In the genomic region with DNA sequence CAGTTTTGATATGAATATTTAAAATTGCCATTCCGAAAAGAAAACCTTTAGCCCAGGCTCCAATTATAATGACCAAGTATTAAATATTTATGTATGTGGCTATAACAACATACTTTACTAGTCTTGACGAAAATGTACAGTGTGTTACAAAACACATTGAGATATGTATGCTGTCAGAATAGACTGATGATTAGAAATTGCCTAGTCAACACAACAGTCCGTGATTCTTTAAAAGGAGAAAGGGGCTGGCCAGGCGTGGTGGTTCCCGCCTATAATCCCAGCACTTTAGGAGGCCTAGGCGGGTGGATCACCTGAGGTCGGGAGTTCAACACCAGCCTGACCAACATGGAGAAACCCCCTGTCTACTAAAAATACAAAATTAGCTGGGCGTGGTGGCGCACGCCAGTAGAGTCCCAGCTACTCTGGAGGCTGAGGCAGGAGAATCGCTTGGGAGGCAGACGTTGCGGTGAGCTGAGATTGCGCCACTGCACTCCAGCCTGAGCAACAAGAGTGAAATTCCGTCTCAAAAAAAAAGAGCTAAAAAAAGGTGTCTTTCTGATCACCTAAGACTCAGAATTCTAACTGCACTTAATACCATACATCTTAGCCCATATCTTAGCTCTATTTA, we compare ENCODE assay signal across 16 cellular contexts. TPM values are rescaled to one million over a fixed set of nuclear protein-coding genes. Genes with fewer than 3 reads are reported as not detected.
DNase-seq lines count a peak whose midpoint lies in the region; ATAC-seq and TF ChIP-seq lines count a peak whose summit lies in the region.
"Had no signal": no experiment of that assay in that cellular context is flagged by ENCODE, and none has a peak within 500 bp of the region (broad histone marks: within the 10 kb centered on the region; RNA-seq: fewer than 3 reads in every experiment).

No MANE protein-coding gene starts in this region.

- H3K27me3 ChIP-seq in HUES48 (ENCODE audit: control insufficient read depth, insufficient read depth, low read length) (no peaks in the 10 kb centered on the region), esophagus muscularis mucosa (no peaks in the 10 kb centered on the region)

- no peaks in the 10 kb centered on the region for H3K9me3 ChIP-seq in HUES48 (ENCODE audit: control insufficient read depth, insufficient read depth, low read length)
- H3K9me3 ChIP-seq in esophagus muscularis mucosa = no peaks in the 10 kb centered on the region

- no peak overlapping the region for H3K9ac ChIP-seq in HUES48 (ENCODE audit: low read depth, low read length)

- TF ChIP-seq CTCF in activated CD8-positive, alpha-beta T cell treated with anti-CD3 and anti-CD28 coated beads for 36 hours (IDR thresholded peaks at IDR 0.05) = no peak
- TF ChIP-seq CTCF in neural crest cell (conservative IDR thresholded peaks at IDR 0.05) (no peak), esophagus muscularis mucosa (IDR thresholded peaks at IDR 0.05) (no peak)

- H3K4me1 ChIP-seq in HUES48 (ENCODE audit: control insufficient read depth, insufficient read depth, low read length) (no peaks in the 10 kb centered on the region; the same call in 1 of the 2 replicates), esophagus muscularis mucosa (peaks cover 11 to 19% (median 13%) of the 10 kb centered on the region in 4 donors)

- 96% methylated on average over 15 of the region's 15 CpGs for WGBS in esophagus muscularis mucosa

- no peak for TF ChIP-seq EP300 in esophagus muscularis mucosa (IDR thresholded peaks at IDR 0.05)

- no peaks in the 10 kb centered on the region for H3K27me3 Mint-ChIP-seq in activated naive CD4-positive, alpha-beta T cell treated with anti-CD3 and anti-CD28 coated beads for 36 hours (ENCODE audit: low read depth)
- no peaks in the 10 kb centered on the region for H3K27me3 Mint-ChIP-seq in activated CD8-positive, alpha-beta T cell treated with anti-CD3 and anti-CD28 coated beads for 36 hours
- H3K27me3 Mint-ChIP-seq in neural crest cell (ENCODE audit: low read depth) = no peaks in the 10 kb centered on the region
- H3K27me3 Mint-ChIP-seq: activated CD8-positive, alpha-beta memory T cell treated with anti-CD3 and anti-CD28 coated beads, Interleukin-2, amount 10 ng/mL, durations not matched to agents 7 days and 5 days had no signal

- no peak for DNase-seq in activated naive CD4-positive, alpha-beta T cell treated with anti-CD3 and anti-CD28 coated beads for 36 hours
- no peak for DNase-seq in activated naive CD4-positive, alpha-beta T cell (lab: John Stamatoyannopoulos, UW)
- no peak for DNase-seq in activated CD8-positive, alpha-beta T cell treated with anti-CD3 and anti-CD28 coated beads for 36 hours
- DNase-seq in neural crest cell (ENCODE audit: low read depth, low spot score) (no peak), HUDEP-2 (lab: John Stamatoyannopoulos, UW; ENCODE audit: unreplicated experiment in 76 of 76) (no peak), esophagus muscularis mucosa (ENCODE audit: extremely low spot score) (no peak), hippocampal formation (lab: John Stamatoyannopoulos, UW) (no peak)
- DNase-seq: activated CD8-positive, alpha-beta memory T cell treated with anti-CD3 and anti-CD28 coated beads, Interleukin-2, amount 10 ng/mL, durations not matched to agents 7 days and 5 days; central memory CD4-positive, alpha-beta T cell; effector memory CD4-positive, alpha-beta T cell; left ventricle myocardium superior; NCI-H187; NCI-H526 treated with DMSO at 0.1 percent for 48 hours; posterior cingulate gyrus; stimulated activated naive CD4-positive, alpha-beta T cell had no signal

- POLR2A ChIA-PET in activated CD8-positive, alpha-beta T cell treated with anti-CD3 and anti-CD28 coated beads for 36 hours (lab: Charles Lee) = interaction anchor here (0.7 to 4.2 kb wide), 3 partner anchors 11 to 17 kb away, joined by 4 to 59 read pairs (median 4); partner anchors contain the start of genes ASB3 and ERLEC1

- no peak for ATAC-seq in activated CD8-positive, alpha-beta T cell treated with anti-CD3 and anti-CD28 coated beads for 36 hours
- ATAC-seq: activated CD8-positive, alpha-beta memory T cell treated with anti-CD3 and anti-CD28 coated beads, Interleukin-2, amount 10 ng/mL, durations not matched to agents 7 days and 5 days; left ventricle myocardium superior had no signal

- H3K27ac ChIP-seq in HUES48 (ENCODE audit: low read depth, low read length) = no peak overlapping the region
- no peak overlapping the region for H3K27ac ChIP-seq in esophagus muscularis mucosa (replicated peaks in 1 of 4)

- TF ChIP-seq POLR2A in esophagus muscularis mucosa (IDR thresholded peaks at IDR 0.05; ENCODE audit: low read depth) = no peak

- H3K36me3 Mint-ChIP-seq in activated naive CD4-positive, alpha-beta T cell treated with anti-CD3 and anti-CD28 coated beads for 36 hours (ENCODE audit: low read depth) = peaks cover 16% of the 10 kb centered on the region
- peaks cover 39% of the 10 kb centered on the region for H3K36me3 Mint-ChIP-seq in activated CD8-positive, alpha-beta T cell treated with anti-CD3 and anti-CD28 coated beads for 36 hours (ENCODE audit: low read depth)
- peaks cover 4% of the 10 kb centered on the region for H3K36me3 Mint-ChIP-seq in neural crest cell (ENCODE audit: low read depth)

- peaks cover 30% of the 10 kb centered on the region for H3K4me1 Mint-ChIP-seq in activated naive CD4-positive, alpha-beta T cell treated with anti-CD3 and anti-CD28 coated beads for 36 hours (ENCODE audit: low read depth)
- H3K4me1 Mint-ChIP-seq in activated CD8-positive, alpha-beta T cell treated with anti-CD3 and anti-CD28 coated beads for 36 hours (ENCODE audit: low read depth) = peaks cover 38% of the 10 kb centered on the region
- H3K4me1 Mint-ChIP-seq in neural crest cell = peaks cover 32% of the 10 kb centered on the region

- CTCF ChIA-PET in activated naive CD4-positive, alpha-beta T cell treated with anti-CD3 and anti-CD28 coated beads for 36 hours (lab: Charles Lee) = no interaction called here
- CTCF ChIA-PET in activated CD8-positive, alpha-beta T cell treated with anti-CD3 and anti-CD28 coated beads for 36 hours (lab: Charles Lee) = interaction anchor here (1.2 to 1.8 kb wide), 2 partner anchors 11 to 14 kb away, joined by 5 to 6 read pairs; no protein-coding TSS in a partner anchor

- H3K36me3 ChIP-seq in HUES48 (ENCODE audit: control insufficient read depth, insufficient read depth, low read length) (peaks cover 12% of the 10 kb centered on the region), esophagus muscularis mucosa (peaks cover 0 to under 1% (median 0%) of the 10 kb centered on the region in 4 donors)

- peaks cover 1% of the 10 kb centered on the region for H3K9me3 Mint-ChIP-seq in activated naive CD4-positive, alpha-beta T cell treated with anti-CD3 and anti-CD28 coated beads for 36 hours
- H3K9me3 Mint-ChIP-seq in activated CD8-positive, alpha-beta T cell treated with anti-CD3 and anti-CD28 coated beads for 36 hours = no peaks in the 10 kb centered on the region
- peaks cover 2% of the 10 kb centered on the region for H3K9me3 Mint-ChIP-seq in neural crest cell

- intact Hi-C loops in activated naive CD4-positive, alpha-beta T cell treated with anti-CD3 and anti-CD28 coated beads for 36 hours (cut with micrococcal nuclease) = loop anchor here (5.0 kb wide), 3 partner anchors 283 to 1463 kb away; partner anchors contain the start of genes CLHC1 and RPS27A
- intact Hi-C loops in activated CD8-positive, alpha-beta T cell treated with anti-CD3 and anti-CD28 coated beads for 36 hours (cut with micrococcal nuclease) = no loop called here
- intact Hi-C loops in esophagus muscularis mucosa (cut with DNase I) = no loop called here

- H3K4me3 ChIP-seq in HUES48 (ENCODE audit: low read depth, low read length) (0 out of 2 replicates have a peak overlapping the region, but pooled peaks have one; percentile 80), esophagus muscularis mucosa (no peak overlapping the region)

- peak overlapping the region; percentile 94 for H3K4me3 Mint-ChIP-seq in activated naive CD4-positive, alpha-beta T cell treated with anti-CD3 and anti-CD28 coated beads for 36 hours
- H3K4me3 Mint-ChIP-seq in activated CD8-positive, alpha-beta T cell treated with anti-CD3 and anti-CD28 coated beads for 36 hours = peak overlapping the region; percentile 96
- peak overlapping the region; percentile 25 for H3K4me3 Mint-ChIP-seq in neural crest cell

- no peak overlapping the region for H3K27ac Mint-ChIP-seq in activated naive CD4-positive, alpha-beta T cell treated with anti-CD3 and anti-CD28 coated beads for 36 hours
- peak overlapping the region; percentile 97 for H3K27ac Mint-ChIP-seq in activated CD8-positive, alpha-beta T cell treated with anti-CD3 and anti-CD28 coated beads for 36 hours
- no peak overlapping the region for H3K27ac Mint-ChIP-seq in neural crest cell (ENCODE audit: unreplicated experiment)

RNA-seq across cellular contexts. Expression of gene CHAC2, which starts 1.8 kb away (rescaled TPM):
- total RNA-seq in activated naive CD4-positive, alpha-beta T cell treated with anti-CD3 and anti-CD28 coated beads for 36 hours = 10 to 100 TPM; 11.5 to 12.4 TPM
- total RNA-seq in activated CD8-positive, alpha-beta T cell treated with anti-CD3 and anti-CD28 coated beads for 36 hours = 10 to 100 TPM; 19.8 to 20.4 TPM
- 7.8 and 7.9 TPM in 2 replicates for total RNA-seq in neural crest cell
- 1 to 10 TPM; 1.2 to 2.2 (median 2.0) TPM for total RNA-seq in esophagus muscularis mucosa

RNA-seq across cellular contexts. Expression of gene ASB3, which starts 17.3 kb away (rescaled TPM):
- total RNA-seq in activated naive CD4-positive, alpha-beta T cell treated with anti-CD3 and anti-CD28 coated beads for 36 hours = 10 to 100 TPM; 17.2 to 19.1 TPM
- total RNA-seq in activated CD8-positive, alpha-beta T cell treated with anti-CD3 and anti-CD28 coated beads for 36 hours = 10 to 100 TPM; 22.9 to 25.3 TPM
- total RNA-seq in neural crest cell (32.9 and 36.8 TPM in 2 replicates), esophagus muscularis mucosa (10 to 100 TPM in 3 of 4 donors, 1 to 10 TPM in 1; 10.0 to 15.0 (median 13.2) TPM)

RNA-seq across cellular contexts. Expression of gene ERLEC1, which starts 17.4 kb away (rescaled TPM):
- 10 to 100 TPM; 16.7 to 18.5 TPM for total RNA-seq in activated naive CD4-positive, alpha-beta T cell treated with anti-CD3 and anti-CD28 coated beads for 36 hours
- total RNA-seq in activated CD8-positive, alpha-beta T cell treated with anti-CD3 and anti-CD28 coated beads for 36 hours = 10 to 100 TPM; 15.6 to 19.2 TPM
- total RNA-seq in neural crest cell (22.2 and 23.1 TPM in 2 replicates), esophagus muscularis mucosa (10 to 100 TPM; 54.8 to 81.9 (median 61.1) TPM)

Comparison
In these comparisons a context has a peak if more than half of its experiments do, and no peak if none do; other contexts are left out.
1. H3K4me3 Mint-ChIP-seq: peak in every context shown above with its lines; median percentile 96 in activated CD8-positive, alpha-beta T cell treated with anti-CD3 and anti-CD28 coated beads for 36 hours; 94 in activated naive CD4-positive, alpha-beta T cell treated with anti-CD3 and anti-CD28 coated beads for 36 hours; 25 in neural crest cell.